Comparison of ENCODE assay signal across 13 cellular contexts in genomic region chr4:55503164-55503563, GRCh38. TPM values are rescaled to one million over a fixed set of nuclear protein-coding genes. Genes with fewer than 3 reads are reported as not detected.
A peak's percentile ranks its signal among the peaks of the same experiment; 100 is the strongest.
DNase-seq lines count a peak whose midpoint lies in the region; ATAC-seq lines count a peak whose summit lies in the region.
"Had no signal": no experiment of that assay in that cellular context is flagged by ENCODE, and none has a peak within 500 bp of the region (broad histone marks: within the 10 kb centered on the region; RNA-seq: fewer than 3 reads in every experiment).

No MANE protein-coding gene starts in this region.

- DNase-seq in AG08396 (ENCODE audit: low spot score) (peak; percentile 13), HPDE6-E6E7 (ENCODE audit: extremely low spot score) (peak; percentile 42), astrocyte of the hippocampus (ENCODE audit: low read depth, low spot score) (peak; percentile 18), kidney glomerular epithelial cell (lab: John Stamatoyannopoulos, UW) (peak; percentile 42), left lobe of liver (ENCODE audit: low spot score) (no peak), SK-N-DZ (ENCODE audit: low spot score) (no peak)
- DNase-seq in stimulated activated CD4-positive, alpha-beta T cell treated with anti-CD3 and anti-CD28 coated beads, Interleukin-12 subunit alpha, Interleukin-12 subunit beta, amount 100 ng/mL, for 4 hours, result no peak
- DNase-seq in stimulated activated naive CD4-positive, alpha-beta T cell (lab: John Stamatoyannopoulos, UW), result no peak
- DNase-seq: CD4-positive, CD25-positive, alpha-beta regulatory T cell; left colon; NCI-H345; ovary; upper lobe of left lung had no signal

- ATAC-seq in left lobe of liver, result no peak
- ATAC-seq: left colon had no signal

RNA-seq across cellular contexts. Expression of gene CLOCK, which starts 43.5 kb away (rescaled TPM):
- total RNA-seq in left lobe of liver, result 14.4 TPM
- polyA plus RNA-seq in SK-N-DZ (2014; cell fraction: cytosol; rRNA removed), result 4.7 and 6.2 TPM in 2 replicates
- polyA plus RNA-seq in SK-N-DZ (2014; cell fraction: nucleus; rRNA removed), result 6.1 and 7.9 TPM in 2 replicates

Comparison
In these comparisons a context has a peak if more than half of its experiments do, and no peak if none do; other contexts are left out.
1. DNase-seq: peak in AG08396 (single experiment), HPDE6-E6E7 (single experiment), astrocyte of the hippocampus (single experiment) and kidney glomerular epithelial cell (single experiment); none in stimulated activated CD4-positive, alpha-beta T cell treated with anti-CD3 and anti-CD28 coated beads, Interleukin-12 subunit alpha, Interleukin-12 subunit beta, amount 100 ng/mL, for 4 hours (single experiment), stimulated activated naive CD4-positive, alpha-beta T cell (0 of 6), left lobe of liver (single experiment) and SK-N-DZ (single experiment).